8 cellular contexts compared by ENCODE assay signal in genomic region chr1:43531453-43531905, GRCh38. TPM values are rescaled to one million over a fixed set of nuclear protein-coding genes. Genes with fewer than 3 reads are reported as not detected.
DNase-seq lines count a peak whose midpoint lies in the region; ATAC-seq and TF ChIP-seq lines count a peak whose summit lies in the region.

No MANE protein-coding gene starts in this region.

- H3K36me3 ChIP-seq in OCI-LY1 (ENCODE audit: insufficient read depth, low read length), result no peaks in the 10 kb centered on the region
- no peaks in the 10 kb centered on the region for H3K36me3 ChIP-seq in mesendoderm (ENCODE audit: control insufficient read depth, insufficient read depth, low read length)
- H3K36me3 ChIP-seq in uterus, result no peaks in the 10 kb centered on the region

- H4K5ac ChIP-seq in mesendoderm (ENCODE audit: low read length), result no peak overlapping the region

- H3K23ac ChIP-seq in mesendoderm (ENCODE audit: low read length), result no peak overlapping the region

- H3K9ac ChIP-seq in OCI-LY1 (ENCODE audit: low read length), result peak overlapping the region; percentile 5; the same call in 1 of the 2 replicates
- H3K9ac ChIP-seq in mesendoderm (ENCODE audit: low read length), result peak overlapping the region; percentile 86

- intact Hi-C loops in uterus (cut with DNase I; ENCODE audit: low total_unique reads), result loop anchor here (5.0 kb wide), 1 partner anchor 121 kb away; the partner anchor contains the start of gene KDM4A

- peaks cover 5% of the 10 kb centered on the region; the same call in 1 of the 2 replicates for H3K27me3 ChIP-seq in OCI-LY1 (ENCODE audit: insufficient read depth, low read length)
- no peaks in the 10 kb centered on the region for H3K27me3 ChIP-seq in mesendoderm (ENCODE audit: insufficient read depth, low read length, poor library complexity)
- H3K27me3 ChIP-seq in uterus, result no peaks in the 10 kb centered on the region

- no peaks in the 10 kb centered on the region for H4K20me1 ChIP-seq in OCI-LY1 (ENCODE audit: insufficient read depth, low read length)

- peak; percentile 19 for DNase-seq in NCI-H1436 (lab: John Stamatoyannopoulos, UW)
- no peak for DNase-seq in NCI-H1436 treated with DMSO at 0.1 percent for 48 hours (lab: John Stamatoyannopoulos, UW)
- peak; percentile 65 for DNase-seq in dermis blood vessel endothelial cell
- peak; percentile 57 for DNase-seq in mesendoderm
- DNase-seq in uterus, result peak in 1 of 2 donors; percentile 48
- DNase-seq in HCEC 1CT, result no peak

- peaks cover 20% of the 10 kb centered on the region for H3K79me1 ChIP-seq in mesendoderm (ENCODE audit: low read length)

- H2BK15ac ChIP-seq in mesendoderm (replicated peaks; ENCODE audit: low read depth), result no peak overlapping the region

- no peak for TF ChIP-seq CTCF in OCI-LY1 (IDR thresholded peaks at IDR 0.05; ENCODE audit: low read length)
- TF ChIP-seq CTCF in uterus (IDR thresholded peaks at IDR 0.05), result peak in 1 of 4 experiments; percentile 4

- H2AK5ac ChIP-seq in mesendoderm (ENCODE audit: low read length), result no peak overlapping the region

- no peaks in the 10 kb centered on the region for H3K9me3 ChIP-seq in OCI-LY1 (ENCODE audit: low read length)
- H3K9me3 ChIP-seq in uterus, result no peaks in the 10 kb centered on the region

- no peaks in the 10 kb centered on the region for H3K9me2 ChIP-seq in OCI-LY1 (ENCODE audit: low read depth, low read length)

- ATAC-seq in GM21526 (IDR thresholded peaks at IDR 0.05; ENCODE audit: low FRiP score, unreplicated experiment), result no peak

- H2BK120ac ChIP-seq in mesendoderm (ENCODE audit: low read depth, low read length), result peak overlapping the region; percentile 49

- H3K56ac ChIP-seq in mesendoderm (ENCODE audit: low read length), result peak overlapping the region; percentile 90

- H2BK5ac ChIP-seq in mesendoderm (ENCODE audit: low read length), result no peak overlapping the region

- H3K4me2 ChIP-seq in OCI-LY1 (ENCODE audit: low read length), result peak overlapping the region; percentile 56
- peak overlapping the region; percentile 66 for H3K4me2 ChIP-seq in mesendoderm (ENCODE audit: low read length)

- H3K4me1 ChIP-seq in OCI-LY1 (ENCODE audit: insufficient read depth, low read length, severe bottlenecking) (peaks cover 8% of the 10 kb centered on the region), mesendoderm (ENCODE audit: control insufficient read depth, low read depth, low read length) (peaks cover 23% of the 10 kb centered on the region), uterus (no peaks in the 10 kb centered on the region)

- H2AFZ ChIP-seq in OCI-LY1 (ENCODE audit: low read length), result no peak overlapping the region

- TF ChIP-seq POLR2A in uterus (IDR thresholded peaks at IDR 0.05), result peak in 1 of 2 donors; percentile 25

- H4K8ac ChIP-seq in mesendoderm (ENCODE audit: low read depth, low read length), result no peak overlapping the region

- no peak overlapping the region for H3K27ac ChIP-seq in OCI-LY1 (ENCODE audit: low read depth, low read length, poor library complexity, severe bottlenecking)
- peak overlapping the region; percentile 63 for H3K27ac ChIP-seq in mesendoderm (ENCODE audit: low read depth, low read length)
- peak overlapping the region; percentile 80 to 91 for H3K27ac ChIP-seq in uterus

- H3K4ac ChIP-seq in mesendoderm (ENCODE audit: low read depth, low read length), result peak overlapping the region; percentile 92

- no peaks in the 10 kb centered on the region for H3K79me2 ChIP-seq in OCI-LY1 (ENCODE audit: insufficient read depth, low read length)
- H3K79me2 ChIP-seq in mesendoderm (ENCODE audit: control insufficient read depth, insufficient read depth, low read length), result peaks cover 44% of the 10 kb centered on the region

- H3K4me3 ChIP-seq in OCI-LY1 (ENCODE audit: low read depth, low read length, poor library complexity, severe bottlenecking) (peak overlapping the region; percentile 48), mesendoderm (ENCODE audit: low read length) (peak overlapping the region; percentile 54), uterus (peak overlapping the region; percentile 68 to 86)

- peak overlapping the region; percentile 92 for H3K18ac ChIP-seq in mesendoderm (ENCODE audit: low read length)

- no CpG with 5 or more reads among the region's 63 CpGs for WGBS in mesendoderm (ENCODE audit: extremely low coverage, insufficient coverage, low lambda C conversion rate)

- no peaks in the 10 kb centered on the region for H3F3A ChIP-seq in OCI-LY1 (ENCODE audit: insufficient read depth, low read length)

RNA-seq across cellular contexts. Expression of gene PTPRF, which starts 0.8 kb away (rescaled TPM):
- total RNA-seq in dermis blood vessel endothelial cell (108 and 353 TPM in 2 replicates), uterus (100 to 1,000 TPM in 2 of 4 donors, 10 to 100 TPM in 2; 24.7 to 172 (median 124) TPM)
- polyA plus RNA-seq in mesendoderm (2013, experiment 1 of 2), result 91.9 TPM
- 92.8 TPM for polyA plus RNA-seq in mesendoderm (2013, experiment 2 of 2)

Comparison
In these comparisons a context has a peak if more than half of its experiments do, and no peak if none do; other contexts are left out.
1. DNase-seq: peak in NCI-H1436 (single experiment), dermis blood vessel endothelial cell (single experiment) and mesendoderm (single experiment); none in NCI-H1436 treated with DMSO at 0.1 percent for 48 hours (single experiment) and HCEC 1CT (single experiment).
2. Peak in every context shown above with its lines, with median percentiles within 50 percentile points of each other: H3K4me3 ChIP-seq.